ENCODE assay signal across 16 cellular contexts in the genomic region with DNA sequence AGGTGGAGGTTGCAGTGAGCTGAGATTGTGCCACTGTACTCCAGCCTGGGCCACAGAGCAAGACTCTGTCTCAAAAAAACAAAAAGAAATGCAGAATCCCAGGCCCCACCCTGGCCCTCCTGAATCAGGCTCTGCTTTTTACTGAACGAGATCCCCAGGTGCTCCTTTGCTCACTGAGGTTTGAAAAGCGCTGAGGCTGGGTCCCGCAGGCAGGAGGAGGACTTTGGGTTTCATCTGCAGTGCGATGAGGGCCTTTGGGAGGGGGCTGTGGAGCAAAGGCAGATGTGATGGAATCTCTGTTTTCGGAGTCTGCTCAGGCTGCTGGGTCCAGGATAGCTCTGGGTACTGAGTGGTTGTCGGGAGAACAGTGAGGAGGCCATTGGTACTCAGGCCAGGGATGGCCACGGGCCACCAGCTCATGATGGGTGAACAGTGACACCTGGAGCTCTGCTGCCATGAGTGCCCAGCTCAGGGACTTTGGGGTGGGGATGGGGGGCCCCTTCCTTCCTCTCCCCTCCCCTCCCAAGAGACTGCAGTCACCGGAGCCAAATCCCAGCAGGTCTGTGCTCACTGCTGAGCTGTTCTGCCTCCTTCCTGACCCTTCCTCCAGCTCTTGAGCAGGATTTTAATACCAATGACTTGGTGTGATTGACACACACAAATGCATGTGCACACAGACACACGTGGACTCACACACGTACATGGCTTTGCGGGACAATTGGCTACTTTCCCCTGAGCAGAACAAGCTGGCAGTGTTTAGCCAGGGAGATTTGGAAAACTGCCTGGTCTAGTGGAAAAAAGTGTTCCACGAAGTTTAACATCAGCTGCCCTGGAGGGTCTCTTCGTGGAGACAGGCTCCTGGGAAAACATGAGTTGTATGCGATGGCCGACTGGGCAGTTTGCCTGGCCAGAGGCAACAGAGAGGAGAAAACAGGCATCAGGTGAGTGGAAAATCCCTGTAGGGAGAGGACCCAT. TPM values are rescaled to one million over a fixed set of nuclear protein-coding genes. Genes with fewer than 3 reads are reported as not detected.
A peak's percentile ranks its signal among the peaks of the same experiment; 100 is the strongest.
DNase-seq lines count a peak whose midpoint lies in the region; ATAC-seq and TF ChIP-seq lines count a peak whose summit lies in the region.
"Had no signal": no experiment of that assay in that cellular context is flagged by ENCODE, and none has a peak within 500 bp of the region (broad histone marks: within the 10 kb centered on the region; RNA-seq: fewer than 3 reads in every experiment).

No MANE protein-coding gene starts in this region.

- no peak overlapping the region for H4K8ac ChIP-seq in trophoblast cell (ENCODE audit: low read depth, low read length)

- no peak overlapping the region for H3K9ac ChIP-seq in neural progenitor cell
- H3K9ac ChIP-seq in trophoblast cell (ENCODE audit: low read length), result no peak overlapping the region

- H3K4me2 ChIP-seq in neural progenitor cell (no peak overlapping the region), trophoblast cell (ENCODE audit: low read length) (no peak overlapping the region)

- no peaks in the 10 kb centered on the region for H3K27me3 ChIP-seq in ascending aorta
- H3K27me3 ChIP-seq in esophagus squamous epithelium, result no peaks in the 10 kb centered on the region
- peaks cover 15% of the 10 kb centered on the region for H3K27me3 ChIP-seq in neural progenitor cell
- H3K27me3 ChIP-seq in transverse colon, result no peaks in the 10 kb centered on the region
- H3K27me3 ChIP-seq in trophoblast cell (ENCODE audit: insufficient read depth, low read length), result no peaks in the 10 kb centered on the region

- H3F3A ChIP-seq in neural progenitor cell (ENCODE audit: low read depth), result peaks cover 32% of the 10 kb centered on the region

- H3K27me3 Mint-ChIP-seq in neural progenitor cell (ENCODE audit: insufficient read depth, low read depth), result peaks cover 25% of the 10 kb centered on the region
- H3K27me3 Mint-ChIP-seq: activated naive CD8-positive, alpha-beta T cell treated with anti-CD3 and anti-CD28 coated beads, Interleukin-2, amount 10 ng/mL, durations not matched to agents 7 days and 5 days had no signal

- ATAC-seq in HG03460 (IDR thresholded peaks at IDR 0.05; ENCODE audit: unreplicated experiment), result no peak
- ATAC-seq: activated CD4-positive, CD25-positive, alpha-beta regulatory T cell treated with anti-CD3 and anti-CD28 coated beads, Interleukin-2, amount 50 U/mL, for 24 hours; GM12878; PC-3; T-cell had no signal

- H3K79me2 ChIP-seq in neural progenitor cell (ENCODE audit: low read depth) (peaks cover 3% of the 10 kb centered on the region), trophoblast cell (ENCODE audit: control insufficient read depth, insufficient read depth, low read length, poor library complexity) (peaks cover 9% of the 10 kb centered on the region)

- no peaks in the 10 kb centered on the region for H3K9me3 ChIP-seq in ascending aorta
- no peaks in the 10 kb centered on the region for H3K9me3 ChIP-seq in esophagus squamous epithelium
- H3K9me3 ChIP-seq in neural progenitor cell (ENCODE audit: low read depth), result no peaks in the 10 kb centered on the region
- no peaks in the 10 kb centered on the region for H3K9me3 ChIP-seq in transverse colon
- H3K9me3 ChIP-seq in trophoblast cell (ENCODE audit: insufficient read depth, low read depth, low read length), result no peaks in the 10 kb centered on the region

- no peak overlapping the region for H2BK120ac ChIP-seq in trophoblast cell (ENCODE audit: insufficient read depth, low read length, poor library complexity)

- TF ChIP-seq POLR2A in esophagus squamous epithelium (IDR thresholded peaks at IDR 0.05) (no peak), transverse colon (IDR thresholded peaks at IDR 0.05) (no peak)

- H3K18ac ChIP-seq in trophoblast cell (ENCODE audit: low read length), result no peak overlapping the region

- H3K9me3 Mint-ChIP-seq in neural progenitor cell, result no peaks in the 10 kb centered on the region
- H3K9me3 Mint-ChIP-seq: activated naive CD8-positive, alpha-beta T cell treated with anti-CD3 and anti-CD28 coated beads, Interleukin-2, amount 10 ng/mL, durations not matched to agents 7 days and 5 days; dendritic cell treated with granulocyte-macrophage colony-stimulating factor and Interleukin-4, amounts not matched to agents 40 ng/mL and 50 ng/mL, for 4 days; T-cell had no signal

- H3K36me3 ChIP-seq in ascending aorta (no peaks in the 10 kb centered on the region), esophagus squamous epithelium (no peaks in the 10 kb centered on the region), neural progenitor cell (no peaks in the 10 kb centered on the region), transverse colon (no peaks in the 10 kb centered on the region), trophoblast cell (ENCODE audit: control insufficient read depth in 1 of 2, insufficient read depth in 2 of 2, low read length in 2 of 2) (no peaks in the 10 kb centered on the region)

- peaks cover 23% of the 10 kb centered on the region for H3K79me1 ChIP-seq in trophoblast cell (ENCODE audit: low read length)

- peak overlapping the region; percentile 8 for H3K4me3 Mint-ChIP-seq in neural progenitor cell
- H3K4me3 Mint-ChIP-seq: dendritic cell treated with granulocyte-macrophage colony-stimulating factor and Interleukin-4, amounts not matched to agents 40 ng/mL and 50 ng/mL, for 4 days had no signal

- no peaks in the 10 kb centered on the region for H3K36me3 Mint-ChIP-seq in neural progenitor cell
- H3K36me3 Mint-ChIP-seq: CD4-positive, CD25-positive, alpha-beta regulatory T cell; T-cell had no signal

- DNase-seq in ascending aorta (ENCODE audit: low spot score in 2 of 2), result peak in 1 of 2 donors; percentile 71
- no peak for DNase-seq in esophagus squamous epithelium (lab: John Stamatoyannopoulos, UW)
- DNase-seq in neural progenitor cell (ENCODE audit: low spot score), result no peak
- no peak for DNase-seq in transverse colon
- DNase-seq in NCI-H69 (lab: John Stamatoyannopoulos, UW), result no peak
- DNase-seq in trophoblast cell, result no peak
- DNase-seq: CD4-positive, CD25-positive, alpha-beta regulatory T cell; NCI-H226; PC-3; T-cell had no signal

- peaks cover 38% of the 10 kb centered on the region for H3K4me1 Mint-ChIP-seq in neural progenitor cell

- no peak overlapping the region for H4K91ac ChIP-seq in trophoblast cell (ENCODE audit: low read depth, low read length)

- TF ChIP-seq CTCF in ascending aorta (IDR thresholded peaks at IDR 0.05), result peak in 1 of 3 experiments; percentile 10
- TF ChIP-seq CTCF in esophagus squamous epithelium (IDR thresholded peaks at IDR 0.05), result no peak
- TF ChIP-seq CTCF in neural progenitor cell (IDR thresholded peaks at IDR 0.05), result no peak
- TF ChIP-seq CTCF in transverse colon (IDR thresholded peaks at IDR 0.05), result no peak

- WGBS in esophagus squamous epithelium, 2 donors, result 41 to 52% methylated on average over 9 to 12 of the region's 15 CpGs
- 74 to 82% methylated on average over 3 to 15 of the region's 15 CpGs for WGBS in transverse colon (ENCODE audit: low coverage in 1 of 2), 2 donors
- WGBS in trophoblast cell (ENCODE audit: extremely low coverage, insufficient coverage, insufficient read length), result no CpG with 5 or more reads among the region's 15 CpGs

- H4K20me1 ChIP-seq in neural progenitor cell (ENCODE audit: low read depth), result peaks cover under 1% of the 10 kb centered on the region

- no peak overlapping the region for H4K12ac ChIP-seq in trophoblast cell (ENCODE audit: low read depth, low read length)

- no peak overlapping the region for H3K23ac ChIP-seq in trophoblast cell (ENCODE audit: low read length)

- no peak for TF ChIP-seq EP300 in transverse colon (IDR thresholded peaks at IDR 0.05; ENCODE audit: low read depth)

- H2BK12ac ChIP-seq in trophoblast cell (ENCODE audit: low read length), result no peak overlapping the region

- H2AK5ac ChIP-seq in trophoblast cell (ENCODE audit: low read length), result no peak overlapping the region

- H3K14ac ChIP-seq in trophoblast cell (ENCODE audit: low read length), result no peak overlapping the region

- H3K27ac Mint-ChIP-seq in neural progenitor cell, result no peak overlapping the region
- H3K27ac Mint-ChIP-seq: dendritic cell treated with granulocyte-macrophage colony-stimulating factor and Interleukin-4, amounts not matched to agents 40 ng/mL and 50 ng/mL, for 4 days had no signal

- peak overlapping the region; percentile 95 to 96 for H3K27ac ChIP-seq in ascending aorta
- H3K27ac ChIP-seq in esophagus squamous epithelium, result peak overlapping the region in 3 of 4 donors; percentile 70 to 100 (median 96)
- no peak overlapping the region for H3K27ac ChIP-seq in neural progenitor cell
- peak overlapping the region; percentile 22 to 96 (median 63) for H3K27ac ChIP-seq in transverse colon
- no peak overlapping the region for H3K27ac ChIP-seq in trophoblast cell (ENCODE audit: low read depth, low read length)

- intact Hi-C loops in ascending aorta (cut with DNase I) (loop anchor here (2.0 to 5.0 kb wide), 3 partner anchors 37 to 344 kb away; no protein-coding TSS in a partner anchor), esophagus squamous epithelium (cut with DNase I) (loop anchor here (10.0 kb wide), 1 partner anchor 307 kb away; no protein-coding TSS in a partner anchor), transverse colon (cut with DNase I; ENCODE audit: low total_unique reads) (loop anchor here (10.0 kb wide), 1 partner anchor 307 kb away; no protein-coding TSS in a partner anchor)

- peak overlapping the region; percentile 13 to 31 for H3K4me3 ChIP-seq in ascending aorta
- H3K4me3 ChIP-seq in esophagus squamous epithelium, result no peak overlapping the region
- H3K4me3 ChIP-seq in neural progenitor cell, result no peak overlapping the region
- H3K4me3 ChIP-seq in transverse colon, result no peak overlapping the region
- H3K4me3 ChIP-seq in trophoblast cell (ENCODE audit: low read depth, low read length), result no peak overlapping the region
- H3K4me3 ChIP-seq: GM12878 had no signal

- in situ Hi-C loops in transverse colon (cut with MboI; ENCODE audit: low pct_ligation_motif_present in 1 of 4, low pct_unique_long_range_greater_than_20kb in 1 of 4, low sequenced_read_pairs in 3 of 4), result loop anchor here in 1 of 4 donors (25.0 kb wide), 1 partner anchor 209 kb away; no protein-coding TSS in a partner anchor

- no peak overlapping the region for H3K4ac ChIP-seq in trophoblast cell (ENCODE audit: low read depth, low read length)

- no peak overlapping the region for H2BK5ac ChIP-seq in trophoblast cell (ENCODE audit: low read depth, low read length, poor library complexity)

- no peak overlapping the region for H2AFZ ChIP-seq in neural progenitor cell (replicated peaks)
- no peak overlapping the region for H2AFZ ChIP-seq in trophoblast cell (ENCODE audit: insufficient read depth, low read length, poor library complexity)

- H3K4me1 ChIP-seq in ascending aorta (peaks cover 11 to 37% of the 10 kb centered on the region in 2 donors), esophagus squamous epithelium (peaks cover 31 to 54% (median 32%) of the 10 kb centered on the region in 3 donors), neural progenitor cell (peaks cover 14% of the 10 kb centered on the region), transverse colon (peaks cover 21 to 41% (median 34%) of the 10 kb centered on the region in 4 donors), trophoblast cell (ENCODE audit: control insufficient read depth in 1 of 2, insufficient read depth in 2 of 2, low read length in 2 of 2) (peaks cover 10 to 11% of the 10 kb centered on the region in 2 experiments)

RNA-seq across cellular contexts. Expression of a gene that starts 3.6 kb away (rescaled TPM):
- total RNA-seq in ascending aorta (39.4 TPM), esophagus squamous epithelium (100 to 1,000 TPM in 3 of 4 donors, 10 to 100 TPM in 1; 87.7 to 166 (median 117) TPM), neural progenitor cell (ENCODE audit: low replicate concordance) (2.5 and 4.3 TPM in 2 replicates), transverse colon (100 to 1,000 TPM in 2 of 4 donors, 10 to 100 TPM in 2; 55.3 to 122 (median 103) TPM)
- 6.9 and 7.0 TPM in 2 replicates for polyA plus RNA-seq in trophoblast cell (2013)
- total RNA-seq: HT1080 had no signal

RNA-seq across cellular contexts. Expression of a gene that starts 22.3 kb away (rescaled TPM):
- total RNA-seq in ascending aorta (not detected), esophagus squamous epithelium (not detected), neural progenitor cell (ENCODE audit: low replicate concordance) (not detected in 2 replicates), transverse colon (not detected)
- polyA plus RNA-seq in trophoblast cell (2013), result 0.03 TPM in 1 of 2 replicates, not detected in the other
- total RNA-seq: activated naive CD8-positive, alpha-beta T cell treated with anti-CD3 and anti-CD28 coated beads, Interleukin-2, amount 10 ng/mL, durations not matched to agents 7 days and 5 days; CD4-positive, CD25-positive, alpha-beta regulatory T cell; GM12878; HT1080; PC-3; T-cell had no signal
- polyA plus RNA-seq: CD4-positive, CD25-positive, alpha-beta regulatory T cell; GM12878 had no signal

Comparison
In these comparisons a context has a peak if more than half of its experiments do, and no peak if none do; other contexts are left out.
1. H3K27ac ChIP-seq: peak in ascending aorta (2 of 2), esophagus squamous epithelium (3 of 4) and transverse colon (4 of 4); none in neural progenitor cell (single experiment) and trophoblast cell (single experiment).
2. H3K4me3 ChIP-seq: peak in ascending aorta (2 of 2); none in esophagus squamous epithelium (0 of 4), neural progenitor cell (single experiment), transverse colon (0 of 4) and trophoblast cell (single experiment).